19 cellular contexts compared by ENCODE assay signal in genomic region chr1:8782001-8782620, GRCh38.
"Had no signal": no experiment of that assay in that cellular context is flagged by ENCODE, and none has a peak within 500 bp of the region (broad histone marks: within the 10 kb centered on the region; RNA-seq: fewer than 3 reads in every experiment).

No MANE protein-coding gene starts in this region.

- DNase-seq: activated B cell treated with CpG ODN at 0.5 μM for 24 hours; activated CD4-positive, alpha-beta memory T cell treated with anti-CD3 and anti-CD28 coated beads for 36 hours; activated CD4-positive, alpha-beta T cell treated with anti-CD3 and anti-CD28 coated beads for 4 hours; activated T-cell treated with anti-CD3 and anti-CD28 coated beads for 4 hours; anterior cingulate cortex; brain microvascular endothelial cell; cerebellar nuclear complex; effector memory CD8-positive, alpha-beta T cell; head of caudate nucleus; left ventricle myocardium superior; mesenchymal stem cell; naive thymus-derived CD8-positive, alpha-beta T cell; stimulated activated CD8-positive, alpha-beta memory T cell treated with anti-CD3 and anti-CD28 coated beads, Interleukin-4, amount 100 ng/mL, for 48 hours; stimulated activated naive CD4-positive, alpha-beta T cell; thyroid gland had no signal

- ATAC-seq: effector memory CD8-positive, alpha-beta T cell; left ventricle myocardium superior; naive thymus-derived CD8-positive, alpha-beta T cell had no signal

- H3K27ac ChIP-seq: brain microvascular endothelial cell, neutrophil, parathyroid adenoma, thyroid gland had no signal

- H3K9ac ChIP-seq: parathyroid adenoma had no signal

- H3K79me2 ChIP-seq: parathyroid adenoma had no signal

- H3K27me3 ChIP-seq: brain microvascular endothelial cell, neutrophil, thyroid gland had no signal

- H2AFZ ChIP-seq: parathyroid adenoma had no signal

- H3K4me3 ChIP-seq: thyroid gland had no signal

- H3K36me3 ChIP-seq: brain microvascular endothelial cell, neutrophil, thyroid gland had no signal

- FAIRE-seq: frontal cortex, TTC549 had no signal

- H3K9me3 ChIP-seq: neutrophil, thyroid gland had no signal
